Comparison of ENCODE assay signal across 8 cellular contexts in the genomic region with DNA sequence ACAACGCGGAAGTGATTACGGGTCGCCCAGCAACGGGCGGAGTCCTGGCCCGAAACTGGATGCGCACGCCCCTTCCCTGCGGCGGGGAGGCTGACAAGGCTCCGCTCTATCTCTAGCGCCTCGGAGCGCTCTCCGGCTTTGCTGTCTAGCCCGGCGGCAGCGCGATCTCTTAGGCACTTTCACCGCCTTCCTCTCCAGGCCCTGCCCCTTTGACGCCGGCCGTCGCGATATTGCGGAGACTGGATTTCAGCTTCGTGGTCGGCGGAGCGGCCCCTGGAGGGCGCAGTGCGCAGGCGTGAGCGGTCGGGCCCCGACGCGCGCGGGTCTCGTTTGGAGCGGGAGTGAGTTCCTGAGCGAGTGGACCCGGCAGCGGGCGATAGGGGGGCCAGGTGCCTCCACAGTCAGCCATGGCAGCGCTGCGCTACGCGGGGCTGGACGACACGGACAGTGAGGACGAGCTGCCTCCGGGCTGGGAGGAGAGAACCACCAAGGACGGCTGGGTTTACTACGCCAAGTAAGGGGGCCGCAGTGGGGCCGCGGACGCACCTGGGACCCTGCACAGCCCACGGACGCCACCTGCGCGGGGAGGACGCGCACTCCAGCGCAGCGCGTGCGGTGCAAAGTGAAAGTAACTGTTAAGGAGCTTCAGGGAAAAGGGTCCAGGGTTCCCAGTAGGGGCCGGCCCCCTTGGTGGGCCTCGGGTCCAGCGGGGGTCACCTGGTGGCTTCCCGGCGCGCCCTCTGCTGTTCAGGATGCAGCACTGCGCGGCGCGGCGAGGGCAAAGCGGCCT. TPM values are rescaled to one million over a fixed set of nuclear protein-coding genes. Genes with fewer than 3 reads are reported as not detected.
DNase-seq lines count a peak whose midpoint lies in the region; ATAC-seq, FAIRE-seq and TF ChIP-seq lines count a peak whose summit lies in the region.

TSS of gene WWOX (plus strand) at position 283 of the 790 bp plus-strand sequence.

- no peaks in the 10 kb centered on the region for H3K27me3 ChIP-seq in AG04450 (ENCODE audit: control insufficient read depth, insufficient read depth, low read length)
- H3K27me3 ChIP-seq in WERI-Rb-1 (ENCODE audit: insufficient read depth, low read depth, severe bottlenecking) = no peaks in the 10 kb centered on the region
- H3K27me3 ChIP-seq in bronchial epithelial cell (ENCODE audit: control insufficient read depth, insufficient read depth, low read length) = no peaks in the 10 kb centered on the region
- no peaks in the 10 kb centered on the region for H3K27me3 ChIP-seq in smooth muscle cell (ENCODE audit: low read depth)

- H3K4me1 ChIP-seq in smooth muscle cell (ENCODE audit: low read depth) = peaks cover 4% of the 10 kb centered on the region

- H3K9me3 ChIP-seq in AG04450 (ENCODE audit: control insufficient read depth, insufficient read depth, low read length) (no peaks in the 10 kb centered on the region; the same call in 1 of the 2 replicates), WERI-Rb-1 (ENCODE audit: severe bottlenecking) (no peaks in the 10 kb centered on the region), smooth muscle cell (replicated peaks; ENCODE audit: low read depth) (no peaks in the 10 kb centered on the region)

- peaks cover 3% of the 10 kb centered on the region for H3F3A ChIP-seq in smooth muscle cell (ENCODE audit: low read depth)

- no peaks in the 10 kb centered on the region for H3K79me2 ChIP-seq in smooth muscle cell (ENCODE audit: low read depth)

- under 1% methylated on average over 81 of the region's 83 CpGs for WGBS in smooth muscle cell (ENCODE audit: low lambda C conversion rate)

- TF ChIP-seq CTCF in AG04450 (IDR thresholded peaks at IDR 0.05; ENCODE audit: low read depth, low read length) (peak; percentile 82), WERI-Rb-1 (IDR thresholded peaks at IDR 0.05; ENCODE audit: low read depth, low read length) (peak; percentile 83), bronchial epithelial cell (IDR thresholded peaks at IDR 0.05; ENCODE audit: insufficient read depth, low read length, severe bottlenecking) (peak; percentile 94), smooth muscle cell (IDR thresholded peaks at IDR 0.05; ENCODE audit: borderline replicate concordance, insufficient read depth, poor library complexity, severe bottlenecking) (peak; percentile 95)

- H3K9ac ChIP-seq in smooth muscle cell (ENCODE audit: low read depth) = peak within 1 kb of the TSS; percentile 79

- H4K20me1 ChIP-seq in smooth muscle cell (ENCODE audit: low read depth) = no peaks in the 10 kb centered on the region

- POLR2A ChIA-PET in AG04450 (lab: Yijun Ruan, JAX) = interaction anchor here (0.6 kb wide), 1 partner anchor 529 kb away, joined by 4 read pairs; no protein-coding TSS in a partner anchor

- CTCF ChIA-PET in AG04450 (lab: Charles Lee) = interaction anchor here (0.5 to 2.3 kb wide), 26 partner anchors 8 to 878 kb away, joined by 3 to 26 read pairs (median 3); no protein-coding TSS in a partner anchor

- H3K4me2 ChIP-seq in smooth muscle cell = peak within 1 kb of the TSS; percentile 97

- ATAC-seq in GM18870 (IDR thresholded peaks at IDR 0.05; ENCODE audit: unreplicated experiment) (peak; percentile 97), HG03135 (IDR thresholded peaks at IDR 0.05; ENCODE audit: unreplicated experiment) (peak; percentile 96)

- H3K4me3 ChIP-seq in AG04450 (ENCODE audit: low read depth, low read length) (peak within 1 kb of the TSS; percentile 98), WERI-Rb-1 (ENCODE audit: low read depth, low read length) (peak within 1 kb of the TSS; percentile 99), bronchial epithelial cell (ENCODE audit: low read depth, low read length) (peak within 1 kb of the TSS; percentile 99), smooth muscle cell (peak within 1 kb of the TSS; percentile 95)

- peak; percentile 96 for DNase-seq in AG04450 (ENCODE audit: low read depth, low spot score)
- DNase-seq in NCI-H2196 (lab: John Stamatoyannopoulos, UW; ENCODE audit: unreplicated experiment) = peak; percentile 92
- peak; percentile 96 for DNase-seq in WERI-Rb-1
- DNase-seq in bronchial epithelial cell (ENCODE audit: low read depth) = peak; percentile 95
- DNase-seq in iPS-NIHi11 (ENCODE audit: low spot score) = peak; percentile 93
- DNase-seq in smooth muscle cell (lab: John Stamatoyannopoulos, UW; ENCODE audit: unreplicated experiment) = peak; percentile 88

- H2AFZ ChIP-seq in smooth muscle cell (ENCODE audit: low read depth) = peak within 1 kb of the TSS; percentile 100

- H3K27ac ChIP-seq in AG04450 (ENCODE audit: low read depth, low read length) = peak within 1 kb of the TSS; percentile 70
- peak within 1 kb of the TSS; percentile 90 for H3K27ac ChIP-seq in WERI-Rb-1
- peak within 1 kb of the TSS; percentile 65 for H3K27ac ChIP-seq in smooth muscle cell (ENCODE audit: low read depth)

- peaks cover 5% of the 10 kb centered on the region; the same call in 1 of the 2 replicates for H3K36me3 ChIP-seq in WERI-Rb-1
- no peaks in the 10 kb centered on the region for H3K36me3 ChIP-seq in bronchial epithelial cell (ENCODE audit: control insufficient read depth, insufficient read depth, low read length)
- no peaks in the 10 kb centered on the region for H3K36me3 ChIP-seq in smooth muscle cell (ENCODE audit: low read depth)

- no peak for FAIRE-seq in bronchial epithelial cell (lab: Jason Lieb, UNC)

RNA-seq across cellular contexts. Expression of gene WWOX, which starts in this region (rescaled TPM):
- polyA plus RNA-seq in AG04450 (2011; rRNA removed) (2.1 TPM in 2 replicates), smooth muscle cell (6.0 and 7.5 TPM in 2 replicates)
- polyA minus RNA-seq in AG04450 (2011; rRNA and poly(A)+ RNA removed) = 1.3 and 2.5 TPM in 2 replicates
- total RNA-seq in bronchial epithelial cell (11.0 and 12.6 TPM in 2 replicates), smooth muscle cell (14.0 and 18.1 TPM in 2 replicates)

Comparison
In these comparisons a context has a peak if more than half of its experiments do, and no peak if none do; other contexts are left out.
1. Peak in every context shown above with its lines: DNase-seq, ATAC-seq, H3K4me3 ChIP-seq and H3K27ac ChIP-seq.